ENCODE assay signal across 18 cellular contexts in the genomic region with DNA sequence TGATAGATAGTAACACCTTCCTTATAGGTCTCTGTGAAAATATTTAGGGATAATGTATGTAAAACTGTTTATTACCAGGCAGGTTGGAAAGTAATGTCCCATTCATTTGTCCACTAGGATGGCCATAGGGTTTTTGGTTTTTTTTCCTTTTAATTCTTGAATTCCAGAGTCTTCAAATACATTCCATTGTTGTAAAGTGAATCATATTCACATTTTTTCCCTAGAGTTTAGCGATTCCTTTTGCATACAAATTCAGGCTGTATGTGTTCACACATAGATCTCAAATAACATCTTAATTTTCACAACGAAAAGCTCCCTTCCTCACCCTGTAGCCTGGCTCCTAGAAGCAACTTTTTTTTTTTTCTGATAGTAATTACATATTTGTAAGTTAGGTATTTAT. TPM values are rescaled to one million over a fixed set of nuclear protein-coding genes. Genes with fewer than 3 reads are reported as not detected.
DNase-seq lines count a peak whose midpoint lies in the region; ATAC-seq and TF ChIP-seq lines count a peak whose summit lies in the region.
"Had no signal": no experiment of that assay in that cellular context is flagged by ENCODE, and none has a peak within 500 bp of the region (broad histone marks: within the 10 kb centered on the region; RNA-seq: fewer than 3 reads in every experiment).

No MANE protein-coding gene starts in this region.

- no peak for ATAC-seq in GM21528 (IDR thresholded peaks at IDR 0.05; ENCODE audit: low FRiP score, unreplicated experiment)
- ATAC-seq: HCT116, Panc1 had no signal

- H3K27me3 ChIP-seq in adipocyte (replicated peaks; ENCODE audit: control insufficient read depth, insufficient read depth, low read length) (no peaks in the 10 kb centered on the region), esophagus muscularis mucosa (no peaks in the 10 kb centered on the region), transverse colon (no peaks in the 10 kb centered on the region)
- H3K27me3 ChIP-seq: BLaER1 had no signal

- no peak for TF ChIP-seq POLR2A in esophagus muscularis mucosa (IDR thresholded peaks at IDR 0.05; ENCODE audit: low read depth)
- no peak for TF ChIP-seq POLR2A in transverse colon (IDR thresholded peaks at IDR 0.05)

- intact Hi-C loops in esophagus muscularis mucosa (cut with DNase I): loop anchor here (10.0 kb wide), 1 partner anchor 323 kb away; no protein-coding TSS in a partner anchor
- intact Hi-C loops in transverse colon (cut with DNase I; ENCODE audit: low total_unique reads): loop anchor here (10.0 kb wide), 1 partner anchor 1587 kb away; no protein-coding TSS in a partner anchor

- H3K4me1 ChIP-seq in adipocyte (ENCODE audit: control insufficient read depth, insufficient read depth, low read length) (peaks cover 7% of the 10 kb centered on the region), esophagus muscularis mucosa (peaks cover 11 to 22% (median 14%) of the 10 kb centered on the region in 4 donors), transverse colon (peaks cover 8 to 10% (median 8%) of the 10 kb centered on the region in 4 donors)

- peaks cover 3% of the 10 kb centered on the region for H3K9me3 ChIP-seq in adipocyte (ENCODE audit: control insufficient read depth, low read length)
- H3K9me3 ChIP-seq in esophagus muscularis mucosa: no peaks in the 10 kb centered on the region
- no peaks in the 10 kb centered on the region for H3K9me3 ChIP-seq in transverse colon

- H3K4me3 ChIP-seq in AG09309 (ENCODE audit: control insufficient read depth, low read depth, low read length) (no peak overlapping the region), adipocyte (ENCODE audit: low read length) (no peak overlapping the region), esophagus muscularis mucosa (no peak overlapping the region), transverse colon (no peak overlapping the region)
- H3K4me3 ChIP-seq: BLaER1 had no signal

- H3K36me3 ChIP-seq in adipocyte (ENCODE audit: control insufficient read depth, insufficient read depth, low read length, severe bottlenecking) (peaks cover 16% of the 10 kb centered on the region), esophagus muscularis mucosa (peaks cover 16 to 22% (median 21%) of the 10 kb centered on the region in 4 donors), transverse colon (peaks cover 0 to 15% (median 6%) of the 10 kb centered on the region in 4 donors)

- TF ChIP-seq CTCF in AG09309 (IDR thresholded peaks at IDR 0.05; ENCODE audit: control insufficient read depth, insufficient read depth, low read depth, low read length, missing control alignments) (no peak), esophagus muscularis mucosa (IDR thresholded peaks at IDR 0.05) (no peak), transverse colon (IDR thresholded peaks at IDR 0.05) (no peak)

- DNase-seq in AG09309 (ENCODE audit: low read depth) (peak; percentile 18), GM04503 (ENCODE audit: low read depth) (peak; percentile 26), adipocyte (ENCODE audit: low read depth) (peak; percentile 60), hepatic stellate cell (ENCODE audit: low spot score) (peak; percentile 22), occipital lobe (lab: John Stamatoyannopoulos, UW) (no peak), esophagus muscularis mucosa (ENCODE audit: extremely low spot score) (no peak), transverse colon (no peak)
- DNase-seq: CD8-positive, alpha-beta memory T cell; KBM-7; NCI-H1694 treated with DMSO at 0.1 percent for 48 hours; NCI-H748 treated with DMSO at 0.1 percent for 48 hours had no signal

- H3K9ac ChIP-seq in adipocyte (ENCODE audit: low read length): no peak overlapping the region
- H3K9ac ChIP-seq: BLaER1 had no signal

- TF ChIP-seq EP300 in esophagus muscularis mucosa (IDR thresholded peaks at IDR 0.05): no peak
- TF ChIP-seq EP300 in transverse colon (IDR thresholded peaks at IDR 0.05; ENCODE audit: low read depth): no peak

- WGBS in esophagus muscularis mucosa: 83% methylated on average over 2 of the region's 2 CpGs
- 81 to 85% methylated on average over 2 of the region's 2 CpGs for WGBS in transverse colon (ENCODE audit: low coverage in 1 of 2), 2 donors

- in situ Hi-C loops in transverse colon (cut with MboI; ENCODE audit: low pct_ligation_motif_present in 1 of 4, low pct_unique_long_range_greater_than_20kb in 1 of 4, low sequenced_read_pairs in 3 of 4): no loop called here

- no peak overlapping the region for H3K27ac ChIP-seq in esophagus muscularis mucosa (replicated peaks in 1 of 4)
- no peak overlapping the region for H3K27ac ChIP-seq in transverse colon
- H3K27ac ChIP-seq: BLaER1, HL-60 had no signal

RNA-seq across cellular contexts. Expression of a gene that starts 1.8 kb away (rescaled TPM):
- 40.9 TPM for total RNA-seq in occipital lobe
- total RNA-seq in esophagus muscularis mucosa: 1 to 10 TPM; 5.5 to 9.0 (median 8.3) TPM
- total RNA-seq in transverse colon: 10 to 100 TPM in 1 of 4 donors, 1 to 10 TPM in 3; 2.0 to 12.5 (median 6.4) TPM

RNA-seq across cellular contexts. Expression of a gene that starts 9.2 kb away (rescaled TPM):
- total RNA-seq in occipital lobe (not detected), esophagus muscularis mucosa (not detected), transverse colon (not detected)
- total RNA-seq: CD8-positive, alpha-beta memory T cell; M059J; Right ventricle myocardium superior had no signal

RNA-seq across cellular contexts. Expression of a gene that starts 18.6 kb away (rescaled TPM):
- total RNA-seq in occipital lobe (not detected), esophagus muscularis mucosa (not detected), transverse colon (not detected)
- total RNA-seq: CD8-positive, alpha-beta memory T cell; M059J; Right ventricle myocardium superior had no signal

RNA-seq across cellular contexts. Expression of a gene that starts 27.7 kb away (rescaled TPM):
- total RNA-seq in occipital lobe (not detected), esophagus muscularis mucosa (not detected), transverse colon (not detected)
- total RNA-seq: CD8-positive, alpha-beta memory T cell; M059J; Right ventricle myocardium superior had no signal

RNA-seq across cellular contexts. Expression of a gene that starts 37.3 kb away (rescaled TPM):
- total RNA-seq in occipital lobe: not detected
- not detected for total RNA-seq in esophagus muscularis mucosa
- not detected for total RNA-seq in transverse colon
- total RNA-seq: CD8-positive, alpha-beta memory T cell; M059J; Right ventricle myocardium superior had no signal

Comparison
In these comparisons a context has a peak if more than half of its experiments do, and no peak if none do; other contexts are left out.
1. DNase-seq: peak in AG09309 (single experiment), GM04503 (single experiment), adipocyte (single experiment) and hepatic stellate cell (single experiment); none in occipital lobe (single experiment), esophagus muscularis mucosa (single experiment) and transverse colon (single experiment).